ENCODE assay signal across 16 cellular contexts in the genomic region with DNA sequence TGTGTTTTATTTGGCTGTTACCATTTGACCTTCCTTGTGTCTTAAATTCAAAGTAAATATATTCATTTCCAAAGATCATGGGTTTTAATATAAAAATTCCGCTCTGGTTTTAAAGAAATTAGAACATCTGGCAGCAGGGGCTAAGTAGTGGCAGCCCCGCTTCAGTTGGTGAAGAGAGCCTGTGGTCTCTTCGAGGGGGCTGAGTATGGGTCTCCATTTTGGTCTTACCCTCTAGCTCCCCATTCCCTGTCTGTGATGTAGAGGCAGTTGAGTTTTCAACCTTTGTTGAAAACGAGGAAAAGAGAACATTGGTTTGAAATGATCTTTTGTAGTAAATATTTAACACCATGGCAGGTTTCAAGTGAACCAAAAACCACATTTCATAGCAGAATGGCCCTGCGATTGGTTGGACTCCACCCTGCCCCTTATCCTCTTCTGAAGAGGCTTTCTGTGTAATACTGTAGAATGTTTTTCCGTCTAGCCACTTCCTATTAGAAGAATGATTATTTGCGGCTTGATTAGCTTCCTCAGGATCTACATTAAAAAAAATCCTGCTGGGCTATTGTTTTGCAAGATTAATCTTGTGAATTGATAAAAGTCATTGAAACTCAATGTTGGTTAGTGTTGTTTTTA. TPM values are rescaled to one million over a fixed set of nuclear protein-coding genes. Genes with fewer than 3 reads are reported as not detected.
DNase-seq lines count a peak whose midpoint lies in the region; ATAC-seq, FAIRE-seq and TF ChIP-seq lines count a peak whose summit lies in the region.
"Had no signal": no experiment of that assay in that cellular context is flagged by ENCODE, and none has a peak within 500 bp of the region (broad histone marks: within the 10 kb centered on the region; RNA-seq: fewer than 3 reads in every experiment).

No MANE protein-coding gene starts in this region.

- no peaks in the 10 kb centered on the region for H3K36me3 ChIP-seq in Panc1 (ENCODE audit: control insufficient read depth, insufficient read depth, low read length)
- H3K36me3 ChIP-seq in liver (ENCODE audit: control insufficient read depth in 4 of 4, insufficient read depth in 3 of 4, low read depth in 1 of 4, low read length in 3 of 4): no peaks in the 10 kb centered on the region
- H3K36me3 ChIP-seq: BLaER1, sigmoid colon, thoracic aorta had no signal

- peak; percentile 31 for FAIRE-seq in GM18507 (lab: Jason Lieb, UNC)
- FAIRE-seq: endometrium had no signal

- POLR2A ChIA-PET in Panc1 (lab: Charles Lee): no interaction called here
- POLR2A ChIA-PET in RWPE1 (lab: Yijun Ruan, JAX; ENCODE audit: low non-redundant PET): no interaction called here

- CTCF ChIA-PET in Panc1 (lab: Charles Lee): no interaction called here
- CTCF ChIA-PET in RWPE1 (lab: Yijun Ruan, JAX): interaction anchor here (1.0 kb wide), 1 partner anchor 59 kb away, joined by 5 read pairs; no protein-coding TSS in a partner anchor

- peak; percentile 81 for ATAC-seq in GM21786 (IDR thresholded peaks at IDR 0.05; ENCODE audit: unreplicated experiment)
- ATAC-seq in Panc1: no peak

- H3K27me3 ChIP-seq in Panc1 (ENCODE audit: control insufficient read depth, insufficient read depth, low read length): no peaks in the 10 kb centered on the region
- no peaks in the 10 kb centered on the region for H3K27me3 ChIP-seq in liver (ENCODE audit: control insufficient read depth in 4 of 4, insufficient read depth in 4 of 4, low read length in 3 of 4)
- H3K27me3 ChIP-seq: BLaER1, sigmoid colon had no signal

- DNase-seq in GM18507 (ENCODE audit: extremely low spot score, insufficient read length, low read depth) (no peak), Panc1 (ENCODE audit: low read depth, low spot score) (no peak), RWPE1 (ENCODE audit: low spot score) (no peak), NCI-H524 (lab: John Stamatoyannopoulos, UW) (no peak), NCI-H2107 (lab: John Stamatoyannopoulos, UW) (no peak)
- no peak for DNase-seq in stimulated activated CD4-positive, alpha-beta T cell treated with anti-CD3 and anti-CD28 coated beads, Interleukin-2, amount 100 ng/mL, for 48 hours
- DNase-seq: activated T-cell treated with anti-CD3 and anti-CD28 coated beads for 4 hours, GF-D8, hypothalamus, NCI-H1930, sigmoid colon had no signal

- H3K4me1 ChIP-seq in Panc1 (ENCODE audit: control insufficient read depth, insufficient read depth, low read length): peaks cover 38% of the 10 kb centered on the region
- peaks cover 3 to 21% (median 16%) of the 10 kb centered on the region in 4 donors for H3K4me1 ChIP-seq in liver (ENCODE audit: control insufficient read depth in 4 of 4, insufficient read depth in 4 of 4, low read length in 3 of 4)
- H3K4me1 ChIP-seq: BLaER1 had no signal

- TF ChIP-seq RAD21 in liver (IDR thresholded peaks at IDR 0.05): peak in 1 of 2 donors; percentile 10

- TF ChIP-seq CTCF in Panc1 (IDR thresholded peaks at IDR 0.05) (no peak), liver (IDR thresholded peaks at IDR 0.05; ENCODE audit: low read depth, low read length, missing input control) (no peak), RWPE1 (conservative IDR thresholded peaks at IDR 0.05; ENCODE audit: low read depth) (no peak)

- 0 out of 2 replicates have a peak overlapping the region, but pooled peaks have one; percentile 20 for H3K27ac ChIP-seq in Panc1 (ENCODE audit: low read length)
- no peak overlapping the region for H3K27ac ChIP-seq in liver (ENCODE audit: low read depth in 1 of 2, low read length in 2 of 2)
- H3K27ac ChIP-seq in RWPE1: no peak overlapping the region
- H3K27ac ChIP-seq: BLaER1, sigmoid colon, thoracic aorta had no signal

- WGBS in liver: 54% methylated on average over 7 of the region's 7 CpGs

- BruUV-seq in Panc1 (replicated peaks; lab: Mats Ljungman, UMichigan): no TSS peak

- H3K4me3 ChIP-seq in Panc1 (ENCODE audit: low read depth in 2 of 2, low read length in 2 of 2) (no peak overlapping the region), liver (ENCODE audit: low read depth in 1 of 3, low read length in 3 of 3) (no peak overlapping the region)
- H3K4me3 ChIP-seq: BLaER1, sigmoid colon, thoracic aorta had no signal

- intact Hi-C loops in Panc1 (cut with micrococcal nuclease; ENCODE audit: unreplicated experiment): no loop called here

- H3K9me3 ChIP-seq in Panc1 (ENCODE audit: control insufficient read depth, insufficient read depth, low read depth, low read length): no peaks in the 10 kb centered on the region
- H3K9me3 ChIP-seq in liver (ENCODE audit: control insufficient read depth in 4 of 4, low read length in 3 of 4): no peaks in the 10 kb centered on the region
- H3K9me3 ChIP-seq: sigmoid colon, thoracic aorta had no signal

- H3K9ac ChIP-seq in liver (ENCODE audit: low read depth in 1 of 2, low read length in 2 of 2): no peak overlapping the region
- H3K9ac ChIP-seq: BLaER1 had no signal

- in situ Hi-C loops in Panc1 (cut with HindIII; ENCODE audit: low pct_unique_long_range_greater_than_20kb, low sequenced_read_pairs): no loop called here

TF ChIP-seq in liver, 16 proteins besides CTCF, POLR2A, EP300 and RAD21:
- TF ChIP-seq YY1 (IDR thresholded peaks at IDR 0.05): peak; percentile 12
- no peak for TF ChIP-seq FOXA2 (IDR thresholded peaks at IDR 0.05)
- no peak for TF ChIP-seq RXRA (IDR thresholded peaks at IDR 0.05)
- TF ChIP-seq, protein P1, sequence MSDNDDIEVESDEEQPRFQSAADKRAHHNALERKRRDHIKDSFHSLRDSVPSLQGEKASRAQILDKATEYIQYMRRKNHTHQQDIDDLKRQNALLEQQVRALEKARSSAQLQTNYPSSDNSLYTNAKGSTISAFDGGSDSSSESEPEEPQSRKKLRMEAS (IDR thresholded peaks at IDR 0.05): no peak
- TF ChIP-seq TAF1 (conservative IDR thresholded peaks at IDR 0.05): no peak
- TF ChIP-seq, protein P2, sequence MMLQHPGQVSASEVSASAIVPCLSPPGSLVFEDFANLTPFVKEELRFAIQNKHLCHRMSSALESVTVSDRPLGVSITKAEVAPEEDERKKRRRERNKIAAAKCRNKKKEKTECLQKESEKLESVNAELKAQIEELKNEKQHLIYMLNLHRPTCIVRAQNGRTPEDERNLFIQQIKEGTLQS (IDR thresholded peaks at IDR 0.05): no peak
- TF ChIP-seq SP1 (IDR thresholded peaks at IDR 0.05): peak; percentile 20
- peak in 1 of 2 donors; percentile 7 for TF ChIP-seq HNF4A (conservative IDR thresholded peaks at IDR 0.05)
- no peak for TF ChIP-seq FOXA1 (IDR thresholded peaks at IDR 0.05)
- TF ChIP-seq EGR1 (IDR thresholded peaks at IDR 0.05; ENCODE audit: low read depth in 2 of 2): no peak
- no peak for TF ChIP-seq JUND (IDR thresholded peaks at IDR 0.05)
- TF ChIP-seq NR2F2 (IDR thresholded peaks at IDR 0.05): no peak
- TF ChIP-seq, protein P3, sequence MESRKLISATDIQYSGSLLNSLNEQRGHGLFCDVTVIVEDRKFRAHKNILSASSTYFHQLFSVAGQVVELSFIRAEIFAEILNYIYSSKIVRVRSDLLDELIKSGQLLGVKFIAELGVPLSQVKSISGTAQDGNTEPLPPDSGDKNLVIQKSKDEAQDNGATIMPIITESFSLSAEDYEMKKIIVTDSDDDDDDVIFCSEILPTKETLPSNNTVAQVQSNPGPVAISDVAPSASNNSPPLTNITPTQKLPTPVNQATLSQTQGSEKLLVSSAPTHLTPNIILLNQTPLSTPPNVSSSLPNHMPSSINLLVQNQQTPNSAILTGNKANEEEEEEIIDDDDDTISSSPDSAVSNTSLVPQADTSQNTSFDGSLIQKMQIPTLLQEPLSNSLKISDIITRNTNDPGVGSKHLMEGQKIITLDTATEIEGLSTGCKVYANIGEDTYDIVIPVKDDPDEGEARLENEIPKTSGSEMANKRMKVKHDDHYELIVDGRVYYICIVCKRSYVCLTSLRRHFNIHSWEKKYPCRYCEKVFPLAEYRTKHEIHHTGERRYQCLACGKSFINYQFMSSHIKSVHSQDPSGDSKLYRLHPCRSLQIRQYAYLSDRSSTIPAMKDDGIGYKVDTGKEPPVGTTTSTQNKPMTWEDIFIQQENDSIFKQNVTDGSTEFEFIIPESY (IDR thresholded peaks at IDR 0.05): no peak
- TF ChIP-seq HNF4G (IDR thresholded peaks at IDR 0.05): no peak

RNA-seq across cellular contexts. Expression of a gene that starts 17.7 kb away (rescaled TPM):
- total RNA-seq in Panc1 (2021; ENCODE audit: unreplicated experiment) (589 TPM), liver (100 to 1,000 TPM; 190 to 337 TPM)
- polyA plus RNA-seq in Panc1 (2012; ENCODE audit: insufficient read length): 507 TPM
- 100 to 1,000 TPM; 227 to 238 TPM for polyA plus RNA-seq in liver
